Comparison of ENCODE assay signal across 25 cellular contexts in the genomic region with DNA sequence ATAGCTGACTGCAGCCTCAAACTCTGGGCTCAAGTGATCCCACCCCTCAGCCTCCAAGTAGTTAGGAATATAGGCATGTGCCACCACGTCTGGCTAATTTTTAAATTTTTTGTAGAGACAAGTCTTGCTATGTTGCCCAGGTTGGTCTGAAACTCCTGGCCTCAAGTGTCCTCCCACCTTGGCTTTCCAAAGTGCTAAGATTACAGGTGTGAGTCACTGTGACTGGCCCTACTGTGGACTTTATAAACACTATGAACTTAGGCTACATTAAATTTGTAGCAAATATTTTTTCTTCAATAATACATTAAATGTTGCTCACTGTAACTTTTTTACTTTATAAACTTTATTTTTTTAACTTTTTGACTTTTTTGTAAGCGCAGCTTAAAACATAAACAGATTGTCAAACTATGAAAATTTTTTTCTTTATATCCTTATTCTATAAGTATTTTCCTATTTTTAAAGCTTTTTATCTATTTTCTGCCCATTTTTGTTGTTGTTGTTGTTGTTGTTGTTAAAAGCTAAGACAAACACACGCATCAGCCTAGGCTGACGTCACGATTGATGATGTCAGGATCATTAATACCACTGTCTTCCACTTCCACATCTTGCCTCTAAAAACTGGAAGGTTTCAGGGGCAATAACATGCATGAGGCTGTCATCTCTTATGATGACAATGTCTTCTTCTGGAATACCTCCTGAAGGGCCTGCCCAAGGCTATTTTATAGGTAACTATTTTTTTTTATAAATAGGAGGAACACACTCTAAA.
"Had no signal": no experiment of that assay in that cellular context is flagged by ENCODE, and none has a peak within 500 bp of the region (broad histone marks: within the 10 kb centered on the region; RNA-seq: fewer than 3 reads in every experiment).

No MANE protein-coding gene starts in this region.

- H3K4me1 Mint-ChIP-seq: activated B cell treated with CpG ODN at 0.5 μM for 24 hours, T-cell had no signal

- H3K36me3 ChIP-seq: brain microvascular endothelial cell had no signal

- H3K27me3 ChIP-seq: brain microvascular endothelial cell had no signal

- H3K4me3 Mint-ChIP-seq: activated B cell treated with CpG ODN at 0.5 μM for 24 hours; activated CD4-positive, alpha-beta memory T cell treated with anti-CD3 and anti-CD28 coated beads for 36 hours; activated CD4-positive, alpha-beta T cell treated with anti-CD3 and anti-CD28 coated beads, Interleukin-2, amount 10 ng/mL, durations not matched to agents 24 days and 14 days; activated naive CD4-positive, alpha-beta T cell treated with anti-CD3 and anti-CD28 coated beads for 36 hours; activated naive CD8-positive, alpha-beta T cell treated with anti-CD3 and anti-CD28 coated beads for 36 hours; activated T-cell treated with anti-CD3 and anti-CD28 coated beads, Interleukin-2, amount 50 U/mL, for 4 hours; T-cell had no signal

- H3K4me3 ChIP-seq: SK-N-MC had no signal

- H3K9me3 Mint-ChIP-seq: activated B cell treated with CpG ODN at 0.5 μM for 24 hours; activated CD4-positive, alpha-beta memory T cell treated with anti-CD3 and anti-CD28 coated beads for 36 hours; activated naive CD4-positive, alpha-beta T cell treated with anti-CD3 and anti-CD28 coated beads for 36 hours; activated naive CD8-positive, alpha-beta T cell treated with anti-CD3 and anti-CD28 coated beads for 36 hours; activated T-cell treated with anti-CD3 and anti-CD28 coated beads, Interleukin-2, amount 50 U/mL, for 4 hours; T-cell had no signal

- H3K27ac ChIP-seq: brain microvascular endothelial cell, SK-N-MC had no signal

- ATAC-seq: activated T-cell treated with anti-CD3 and anti-CD28 coated beads, Interleukin-2, amount 50 U/mL, for 4 hours; Right ventricle myocardium inferior; T-cell had no signal

- DNase-seq: activated B cell treated with CpG ODN at 0.5 μM for 24 hours; activated CD4-positive, alpha-beta memory T cell treated with anti-CD3 and anti-CD28 coated beads for 36 hours; activated CD4-positive, alpha-beta T cell treated with anti-CD3 and anti-CD28 coated beads for 1 hour; activated CD4-positive, alpha-beta T cell treated with anti-CD3 and anti-CD28 coated beads, Interleukin-2, amount 10 ng/mL, durations not matched to agents 24 days and 14 days; activated CD8-positive, alpha-beta memory T cell treated with anti-CD3 and anti-CD28 coated beads for 24 hours; activated effector memory CD4-positive, alpha-beta T cell treated with anti-CD3 and anti-CD28 coated beads, Interleukin-2, amount 50 U/mL, for 16 hours; activated naive CD4-positive, alpha-beta T cell treated with anti-CD3 and anti-CD28 coated beads for 36 hours; activated naive CD8-positive, alpha-beta T cell treated with anti-CD3 and anti-CD28 coated beads for 36 hours; activated T-cell treated with anti-CD3 and anti-CD28 coated beads, Interleukin-2, amount 50 U/mL, for 4 hours; brain microvascular endothelial cell; caudate nucleus; MM.1S; NCI-H1105; NCI-H1436; NCI-H1694 treated with DMSO at 0.1 percent for 48 hours; NCI-H2029 treated with DMSO at 0.1 percent for 48 hours; NCI-H345; NCI-H510A treated with DMSO at 0.1 percent for 48 hours; NCI-H69; T-cell; T-helper 2 cell; T1000 had no signal

- FAIRE-seq: TTC549 had no signal

- H3K36me3 Mint-ChIP-seq: activated CD4-positive, alpha-beta memory T cell treated with anti-CD3 and anti-CD28 coated beads for 36 hours; activated naive CD8-positive, alpha-beta T cell treated with anti-CD3 and anti-CD28 coated beads for 36 hours; T-cell had no signal

- H3K27me3 Mint-ChIP-seq: activated naive CD8-positive, alpha-beta T cell treated with anti-CD3 and anti-CD28 coated beads for 36 hours had no signal

- H3K27ac Mint-ChIP-seq: activated B cell treated with CpG ODN at 0.5 μM for 24 hours; activated CD4-positive, alpha-beta memory T cell treated with anti-CD3 and anti-CD28 coated beads for 36 hours; activated CD4-positive, alpha-beta T cell treated with anti-CD3 and anti-CD28 coated beads, Interleukin-2, amount 10 ng/mL, durations not matched to agents 24 days and 14 days; activated naive CD4-positive, alpha-beta T cell treated with anti-CD3 and anti-CD28 coated beads for 36 hours; activated naive CD8-positive, alpha-beta T cell treated with anti-CD3 and anti-CD28 coated beads for 36 hours; T-cell had no signal
